Comparison of ENCODE assay signal across 20 cellular contexts in genomic region chr1:4081806-4082645, GRCh38.
A peak's percentile ranks its signal among the peaks of the same experiment; 100 is the strongest.
DNase-seq lines count a peak whose midpoint lies in the region; ATAC-seq and TF ChIP-seq lines count a peak whose summit lies in the region.
"Had no signal": no experiment of that assay in that cellular context is flagged by ENCODE, and none has a peak within 500 bp of the region (broad histone marks: within the 10 kb centered on the region; RNA-seq: fewer than 3 reads in every experiment).

No MANE protein-coding gene starts in this region.

- no CpG with 5 or more reads among the region's 23 CpGs for WGBS in neuronal stem cell (ENCODE audit: extremely low coverage in 2 of 2, insufficient read length in 2 of 2, insufficient replicate concordance in 1 of 2), 2 donors
- WGBS in testis, 2 donors, result 37 to 57% methylated on average over 14 to 23 of the region's 23 CpGs

- H2BK15ac ChIP-seq in neuronal stem cell (ENCODE audit: low read length), result no peak overlapping the region

- H3K23ac ChIP-seq in neuronal stem cell (ENCODE audit: low read depth, low read length, poor library complexity), result no peak overlapping the region

- H3K4me3 ChIP-seq in endocrine pancreas (ENCODE audit: control insufficient read depth, insufficient read depth, low read length) (no peak overlapping the region), neuronal stem cell (ENCODE audit: low read length in 2 of 2) (no peak overlapping the region), testis (no peak overlapping the region)
- H3K4me3 ChIP-seq: GM23338, PC-9, SJCRH30 had no signal

- no peaks in the 10 kb centered on the region for H3K4me1 Mint-ChIP-seq in chondrocyte (ENCODE audit: low read depth)
- H3K4me1 Mint-ChIP-seq: GM23338 had no signal

- no peak overlapping the region for H3K18ac ChIP-seq in neuronal stem cell (ENCODE audit: low read length)

- H2BK120ac ChIP-seq in neuronal stem cell (ENCODE audit: low read depth, low read length), result no peak overlapping the region

- no peak overlapping the region for H3K27ac ChIP-seq in neuronal stem cell (replicated peaks; ENCODE audit: low read length)
- H3K27ac ChIP-seq in testis, result peak overlapping the region; percentile 12 to 42
- H3K27ac ChIP-seq: 22Rv1, KMS-11, PC-9, SJCRH30 had no signal

- H3K4me3 Mint-ChIP-seq in chondrocyte (ENCODE audit: unreplicated experiment), result no peak overlapping the region
- H3K4me3 Mint-ChIP-seq: GM23338 had no signal

- H3K9ac ChIP-seq in endocrine pancreas (ENCODE audit: control insufficient read depth, insufficient read depth, low read length) (peak overlapping the region; percentile 4), neuronal stem cell (ENCODE audit: low read depth, low read length, poor library complexity) (no peak overlapping the region)
- H3K9ac ChIP-seq: KMS-11 had no signal

- H2BK12ac ChIP-seq in neuronal stem cell (ENCODE audit: low read length), result no peak overlapping the region

- H3K27me3 ChIP-seq in endocrine pancreas (ENCODE audit: control insufficient read depth, insufficient read depth, low read length) (no peaks in the 10 kb centered on the region), neuronal stem cell (ENCODE audit: control insufficient read depth in 3 of 3, insufficient read depth in 3 of 3, low read depth in 1 of 3, low read length in 3 of 3) (peaks cover 0 to 18% (median 0%) of the 10 kb centered on the region in 3 experiments), testis (no peaks in the 10 kb centered on the region)

- intact Hi-C loops in testis (cut with DNase I; ENCODE audit: low total_unique reads), result no loop called here

- H3K9me3 Mint-ChIP-seq in chondrocyte (ENCODE audit: low read depth), result peaks cover 25% of the 10 kb centered on the region

- H3K27ac Mint-ChIP-seq in chondrocyte (ENCODE audit: unreplicated experiment), result no peak overlapping the region
- H3K27ac Mint-ChIP-seq: GM23338 had no signal

- no peaks in the 10 kb centered on the region for H3K36me3 Mint-ChIP-seq in chondrocyte (ENCODE audit: low read depth)

- ATAC-seq in HG03521 (IDR thresholded peaks at IDR 0.05; ENCODE audit: unreplicated experiment), result no peak
- ATAC-seq: GM23338 had no signal

- no peak overlapping the region for H4K91ac ChIP-seq in neuronal stem cell (ENCODE audit: low read depth, low read length, poor library complexity)

- H3K4me2 ChIP-seq in neuronal stem cell (ENCODE audit: insufficient read depth, low read length, poor library complexity, severe bottlenecking), result no peak overlapping the region
- H3K4me2 ChIP-seq: GM23338, KMS-11, PC-9 had no signal

- H3K9me3 ChIP-seq in endocrine pancreas (ENCODE audit: control insufficient read depth, low read length) (no peaks in the 10 kb centered on the region), neuronal stem cell (replicated peaks in 1 of 2; ENCODE audit: control insufficient read depth in 2 of 2, insufficient read depth in 1 of 2, low read depth in 1 of 2, low read length in 2 of 2) (no peaks in the 10 kb centered on the region), testis (no peaks in the 10 kb centered on the region)
- H3K9me3 ChIP-seq: SJCRH30 had no signal

- TF ChIP-seq CTCF in testis (IDR thresholded peaks at IDR 0.05) (no peak), chondrocyte (IDR thresholded peaks at IDR 0.05) (no peak)

- peak; percentile 19 for DNase-seq in DMS53 (lab: John Stamatoyannopoulos, UW)
- no peak for DNase-seq in DMS53 treated with DMSO at 0.1 percent for 48 hours (lab: John Stamatoyannopoulos, UW; ENCODE audit: unreplicated experiment)
- DNase-seq in neuronal stem cell (ENCODE audit: low spot score), result no peak
- no peak for DNase-seq in testis
- DNase-seq in NCI-H187 treated with DMSO at 0.1 percent for 48 hours (lab: John Stamatoyannopoulos, UW), result no peak
- DNase-seq in chondrocyte (ENCODE audit: low spot score), result no peak
- DNase-seq: COR-L47, DMS 273 treated with DMSO at 0.1 percent for 48 hours, GDM1, MV-4-11, NCI-H1930, NCI-H345, NCI-H524 treated with DMSO at 0.1 percent for 48 hours, PC-9, SJCRH30 had no signal

- TF ChIP-seq POLR2A in testis (IDR thresholded peaks at IDR 0.05), result no peak

- H2AK5ac ChIP-seq in neuronal stem cell (ENCODE audit: low read depth, low read length), result peak overlapping the region; percentile 30

- H3K4me1 ChIP-seq in endocrine pancreas (ENCODE audit: control insufficient read depth, insufficient read depth, low read length), result no peaks in the 10 kb centered on the region
- H3K4me1 ChIP-seq in neuronal stem cell (ENCODE audit: control insufficient read depth in 2 of 2, insufficient read depth in 1 of 2, low read depth in 1 of 2, low read length in 2 of 2), result peaks cover 0 to 4% of the 10 kb centered on the region in 2 donors
- H3K4me1 ChIP-seq in testis, result peaks cover 22% of the 10 kb centered on the region
- H3K4me1 ChIP-seq: SJCRH30 had no signal

- H3K79me1 ChIP-seq in neuronal stem cell (ENCODE audit: low read depth, low read length), result no peaks in the 10 kb centered on the region

- no peaks in the 10 kb centered on the region for H3K36me3 ChIP-seq in endocrine pancreas (ENCODE audit: control insufficient read depth, insufficient read depth, low read length)
- H3K36me3 ChIP-seq in neuronal stem cell (replicated peaks in 1 of 2; ENCODE audit: control insufficient read depth in 2 of 2, insufficient read depth in 2 of 2, low read length in 2 of 2), result no peaks in the 10 kb centered on the region
- H3K36me3 ChIP-seq in testis (ENCODE audit: low read depth, missing control alignments), result no peaks in the 10 kb centered on the region
- H3K36me3 ChIP-seq: SJCRH30 had no signal

- no peak overlapping the region for H3K4ac ChIP-seq in neuronal stem cell (ENCODE audit: low read length)

- H3K27me3 Mint-ChIP-seq in chondrocyte (ENCODE audit: low read depth), result peaks cover 3% of the 10 kb centered on the region

- H4K8ac ChIP-seq in neuronal stem cell (ENCODE audit: low read depth, low read length), result no peak overlapping the region

- H3K14ac ChIP-seq in neuronal stem cell (ENCODE audit: low read length), result no peak overlapping the region

- H2BK5ac ChIP-seq in neuronal stem cell (ENCODE audit: low read length), result no peak overlapping the region

- no peak overlapping the region for H2AFZ ChIP-seq in neuronal stem cell (ENCODE audit: low read length)
- H2AFZ ChIP-seq: GM23338, PC-9 had no signal
